In the genomic region with DNA sequence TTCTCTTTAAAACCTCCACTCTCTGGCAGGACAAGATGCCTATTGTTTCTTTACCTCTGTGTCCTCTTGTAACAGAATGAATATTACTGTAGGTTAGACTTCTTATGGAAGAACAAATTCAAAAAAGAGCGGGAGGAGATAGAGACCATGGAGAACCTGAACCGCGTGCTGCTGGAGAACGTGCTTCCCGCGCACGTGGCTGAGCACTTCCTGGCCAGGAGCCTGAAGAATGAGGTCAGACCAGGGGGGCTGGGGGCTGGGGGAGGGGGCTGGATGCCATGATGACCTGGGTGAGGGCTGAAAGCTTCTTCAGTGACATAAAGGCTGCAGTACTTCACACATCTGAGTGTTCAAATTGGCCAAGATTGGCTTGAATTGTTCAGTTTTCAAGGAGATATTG, we compare ENCODE assay signal across 33 cellular contexts.
"Had no signal": no experiment of that assay in that cellular context is flagged by ENCODE, and none has a peak within 500 bp of the region (broad histone marks: within the 10 kb centered on the region; RNA-seq: fewer than 3 reads in every experiment).

No MANE protein-coding gene starts in this region.

- H3K4me1 ChIP-seq: SJCRH30 had no signal

- H3K27me3 ChIP-seq: SJCRH30 had no signal

- H3K4me2 ChIP-seq: PC-9 had no signal

- DNase-seq: Kasumi-1, MM.1S, MV-4-11, NCI-H1092, NCI-H1105 treated with DMSO at 0.1 percent for 48 hours, NCI-H1417, NCI-H1436, NCI-H146, NCI-H1694, NCI-H187, NCI-H1930, NCI-H2029 treated with DMSO at 0.1 percent for 48 hours, NCI-H2081 treated with DMSO at 0.1 percent for 48 hours, NCI-H2107, NCI-H2171, NCI-H226, NCI-H446 treated with DMSO at 0.1 percent for 48 hours, NCI-H510A, NCI-H524, NCI-H526, NCI-H69, NCI-H748 treated with DMSO at 0.1 percent for 48 hours, NCI-H82, PC-9, SHP77, SIG-M5, SJCRH30 had no signal

- H3K36me3 ChIP-seq: SJCRH30 had no signal

- ATAC-seq: Panc1, Right ventricle myocardium inferior, SK-N-SH treated with all-trans-retinoic acid at 6 μM for 48 hours had no signal

- H3K27ac ChIP-seq: PC-9, RWPE1, SJCRH30, SK-N-MC had no signal

- H3K9me3 ChIP-seq: SJCRH30 had no signal

- FAIRE-seq: RCC 7860 had no signal

- H3K4me3 ChIP-seq: PC-9, SJCRH30, SK-N-MC had no signal

- H2AFZ ChIP-seq: PC-9 had no signal
